In the genomic region with DNA sequence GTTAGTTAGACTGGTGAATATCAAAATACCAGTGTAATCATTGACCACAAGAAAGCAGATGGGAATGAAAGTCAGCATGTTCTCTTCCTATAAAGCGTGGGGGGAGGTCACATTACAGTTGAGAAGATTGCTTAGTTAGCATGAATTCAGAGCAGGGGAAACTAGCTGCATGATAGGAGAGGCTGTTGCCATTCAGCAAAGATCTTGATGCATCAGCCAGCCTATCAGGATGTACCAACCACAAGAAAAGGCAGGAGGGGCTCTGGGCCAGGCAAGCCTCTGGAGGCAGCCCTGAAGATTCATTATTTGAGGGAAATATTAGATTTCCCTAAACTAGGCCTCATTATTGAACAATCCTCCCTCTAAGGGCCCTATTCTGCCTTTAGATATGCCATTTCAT, we compare ENCODE assay signal across 9 cellular contexts. TPM values are rescaled to one million over a fixed set of nuclear protein-coding genes. Genes with fewer than 3 reads are reported as not detected.
DNase-seq lines count a peak whose midpoint lies in the region; ATAC-seq and TF ChIP-seq lines count a peak whose summit lies in the region.
"Had no signal": no experiment of that assay in that cellular context is flagged by ENCODE, and none has a peak within 500 bp of the region (broad histone marks: within the 10 kb centered on the region; RNA-seq: fewer than 3 reads in every experiment).

No MANE protein-coding gene starts in this region.

- H3K4me3 ChIP-seq in Loucy (ENCODE audit: low read length, poor library complexity, severe bottlenecking) (peak overlapping the region; percentile 64), trophoblast cell (ENCODE audit: low read depth, low read length) (no peak overlapping the region)
- H3K4me3 ChIP-seq: gastrocnemius medialis had no signal

- no peak overlapping the region for H4K12ac ChIP-seq in trophoblast cell (ENCODE audit: low read depth, low read length)

- H3K27me3 ChIP-seq in Loucy (ENCODE audit: insufficient read depth, low read length, poor library complexity, severe bottlenecking) = no peaks in the 10 kb centered on the region
- H3K27me3 ChIP-seq in trophoblast cell (ENCODE audit: insufficient read depth, low read length) = no peaks in the 10 kb centered on the region

- no peak overlapping the region for H3K23ac ChIP-seq in trophoblast cell (ENCODE audit: low read length)

- WGBS in trophoblast cell (ENCODE audit: extremely low coverage, insufficient coverage, insufficient read length) = no CpG with 5 or more reads among the region's 1 CpG

- no peaks in the 10 kb centered on the region for H3K79me1 ChIP-seq in trophoblast cell (ENCODE audit: low read length)

- no peak for ATAC-seq in HG03457 (IDR thresholded peaks at IDR 0.05; ENCODE audit: unreplicated experiment)
- ATAC-seq: gastrocnemius medialis had no signal

- no peak overlapping the region for H2BK12ac ChIP-seq in trophoblast cell (ENCODE audit: low read length)

- H3K9me2 ChIP-seq in Loucy (replicated peaks; ENCODE audit: low read depth, low read length) = no peaks in the 10 kb centered on the region

- H3K4me2 ChIP-seq in Loucy (ENCODE audit: low read depth, low read length, poor library complexity, severe bottlenecking) (peak overlapping the region; percentile 80), trophoblast cell (ENCODE audit: low read length) (no peak overlapping the region)

- H2BK5ac ChIP-seq in trophoblast cell (ENCODE audit: low read depth, low read length, poor library complexity) = no peak overlapping the region

- no peak overlapping the region for H3K18ac ChIP-seq in trophoblast cell (ENCODE audit: low read length)

- no peak overlapping the region for H3K14ac ChIP-seq in trophoblast cell (ENCODE audit: low read length)

- H4K91ac ChIP-seq in trophoblast cell (ENCODE audit: low read depth, low read length) = no peak overlapping the region

- H3K9ac ChIP-seq in Loucy (ENCODE audit: low read depth, low read length, poor library complexity, severe bottlenecking) = peak overlapping the region; percentile 66
- no peak overlapping the region for H3K9ac ChIP-seq in trophoblast cell (ENCODE audit: low read length)

- H4K20me1 ChIP-seq in Loucy (ENCODE audit: insufficient read depth, low read length, poor library complexity, severe bottlenecking) = no peaks in the 10 kb centered on the region

- peak; percentile 97 for DNase-seq in DMS 273 treated with DMSO at 0.1 percent for 48 hours (lab: John Stamatoyannopoulos, UW)
- peak; percentile 50 for DNase-seq in SW480 (ENCODE audit: low spot score)
- DNase-seq in iris pigment epithelial cell (ENCODE audit: low read depth) = peak; percentile 81
- DNase-seq in trophoblast cell = no peak
- no peak for DNase-seq in HPDE6-E6E7 (ENCODE audit: extremely low spot score)
- no peak for DNase-seq in GM19238 (ENCODE audit: insufficient read length, low spot score)
- DNase-seq: gastrocnemius medialis had no signal

- H3K9me3 ChIP-seq in Loucy (ENCODE audit: insufficient read depth, low read depth, low read length) (no peaks in the 10 kb centered on the region), trophoblast cell (ENCODE audit: insufficient read depth, low read depth, low read length) (no peaks in the 10 kb centered on the region)
- H3K9me3 ChIP-seq: gastrocnemius medialis had no signal

- TF ChIP-seq CTCF in Loucy (conservative IDR thresholded peaks at IDR 0.05; ENCODE audit: low read length) = no peak

- no peak overlapping the region for H3K27ac ChIP-seq in trophoblast cell (ENCODE audit: low read depth, low read length)
- H3K27ac ChIP-seq: gastrocnemius medialis had no signal

- peak overlapping the region; percentile 88 for H2AFZ ChIP-seq in Loucy (ENCODE audit: low read length)
- H2AFZ ChIP-seq in trophoblast cell (ENCODE audit: insufficient read depth, low read length, poor library complexity) = no peak overlapping the region

- H3K4ac ChIP-seq in trophoblast cell (ENCODE audit: low read depth, low read length) = no peak overlapping the region

- no peak overlapping the region for H4K8ac ChIP-seq in trophoblast cell (ENCODE audit: low read depth, low read length)

- no peaks in the 10 kb centered on the region for H3K79me2 ChIP-seq in Loucy (ENCODE audit: insufficient read depth, low read length)
- no peaks in the 10 kb centered on the region for H3K79me2 ChIP-seq in trophoblast cell (ENCODE audit: control insufficient read depth, insufficient read depth, low read length, poor library complexity)

- H2AK5ac ChIP-seq in trophoblast cell (ENCODE audit: low read length) = no peak overlapping the region

- H3K4me1 ChIP-seq in Loucy (ENCODE audit: insufficient read depth, low read length, poor library complexity, severe bottlenecking) = peaks cover 21% of the 10 kb centered on the region
- H3K4me1 ChIP-seq in trophoblast cell (ENCODE audit: control insufficient read depth in 1 of 2, insufficient read depth in 2 of 2, low read length in 2 of 2) = no peaks in the 10 kb centered on the region

- H3K36me3 ChIP-seq in Loucy (ENCODE audit: insufficient read depth, low read length) = no peaks in the 10 kb centered on the region
- H3K36me3 ChIP-seq in trophoblast cell (ENCODE audit: control insufficient read depth in 1 of 2, insufficient read depth in 2 of 2, low read length in 2 of 2) = no peaks in the 10 kb centered on the region
- H3K36me3 ChIP-seq: gastrocnemius medialis had no signal

- H3F3A ChIP-seq in Loucy (ENCODE audit: low read depth) = no peaks in the 10 kb centered on the region

- H2BK120ac ChIP-seq in trophoblast cell (ENCODE audit: insufficient read depth, low read length, poor library complexity) = no peak overlapping the region

RNA-seq across cellular contexts. Expression of a gene that starts 5.0 kb away (rescaled TPM):
- polyA plus RNA-seq in trophoblast cell (2013) = 13.4 TPM in 2 replicates

RNA-seq across cellular contexts. Expression of a gene that starts 9.1 kb away (rescaled TPM):
- polyA plus RNA-seq in trophoblast cell (2013) = 57.5 and 59.1 TPM in 2 replicates

Comparison
In these comparisons a context has a peak if more than half of its experiments do, and no peak if none do; other contexts are left out.
1. DNase-seq: peak in DMS 273 treated with DMSO at 0.1 percent for 48 hours (single experiment), SW480 (single experiment) and iris pigment epithelial cell (single experiment); none in trophoblast cell (0 of 2), HPDE6-E6E7 (single experiment) and GM19238 (single experiment).